12 cellular contexts compared by ENCODE assay signal in the genomic region with DNA sequence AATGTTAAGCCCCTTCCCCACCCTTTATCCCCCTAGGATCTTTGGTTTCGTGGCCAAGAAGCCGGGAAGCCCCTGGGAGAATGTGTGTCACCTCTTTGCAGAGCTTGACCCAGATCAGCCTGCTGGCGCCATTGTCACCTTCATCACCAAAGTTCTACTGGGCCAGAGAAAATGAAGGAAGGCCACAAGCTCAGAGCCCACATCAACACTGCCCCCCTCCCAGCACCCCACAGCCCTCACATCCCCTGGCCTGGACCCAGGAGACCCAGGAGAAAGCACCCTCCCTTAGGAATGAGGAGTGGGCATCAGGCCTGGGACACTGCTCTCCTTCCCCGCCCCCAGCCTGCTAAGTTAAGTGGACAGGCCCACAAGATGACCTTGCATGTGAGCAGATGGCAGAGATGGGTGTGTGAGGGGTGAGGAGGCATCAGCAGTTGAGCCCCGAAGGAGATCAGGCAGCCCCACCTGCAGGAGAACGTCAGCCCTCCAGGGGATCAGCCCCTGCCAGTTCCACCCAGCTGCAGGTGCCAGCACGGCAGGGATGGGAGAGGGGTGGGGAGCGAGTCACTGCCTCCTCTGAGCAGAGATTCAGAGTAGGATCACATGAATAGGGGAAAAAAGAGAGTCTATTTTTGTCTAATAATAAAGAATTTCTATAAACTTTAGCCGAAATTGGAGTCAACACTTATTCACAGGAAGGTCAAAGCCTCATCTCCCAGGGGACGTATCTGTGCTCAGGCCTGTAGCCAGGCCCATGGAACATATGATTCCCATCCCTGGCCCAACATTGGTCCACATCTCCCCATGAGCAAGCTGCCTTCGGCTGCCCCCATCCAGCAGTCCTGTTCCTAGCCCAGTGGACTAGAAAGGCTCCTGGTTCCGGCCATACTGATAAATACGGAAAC. TPM values are rescaled to one million over a fixed set of nuclear protein-coding genes. Genes with fewer than 3 reads are reported as not detected.
A peak's percentile ranks its signal among the peaks of the same experiment; 100 is the strongest.
DNase-seq lines count a peak whose midpoint lies in the region; ATAC-seq and TF ChIP-seq lines count a peak whose summit lies in the region.
"Had no signal": no experiment of that assay in that cellular context is flagged by ENCODE, and none has a peak within 500 bp of the region (broad histone marks: within the 10 kb centered on the region; RNA-seq: fewer than 3 reads in every experiment).

No MANE protein-coding gene starts in this region.

- intact Hi-C loops in left ventricle myocardium inferior (cut with micrococcal nuclease), result no loop called here
- intact Hi-C loops in spleen (cut with DNase I; ENCODE audit: low total_unique reads), result no loop called here

- TF ChIP-seq POLR2A in spleen (IDR thresholded peaks at IDR 0.05), result no peak

- 65 to 83% (median 77%) methylated on average over 12 to 13 of the region's 13 CpGs for WGBS in spleen, 5 donors

- H3K36me3 ChIP-seq in adipocyte (ENCODE audit: control insufficient read depth, insufficient read depth, low read length, severe bottlenecking), result peaks cover 53% of the 10 kb centered on the region
- H3K36me3 ChIP-seq in left ventricle myocardium inferior, result peaks cover 73% of the 10 kb centered on the region
- H3K36me3 ChIP-seq in spleen, result peaks cover 0 to 100% (median 57%) of the 10 kb centered on the region in 6 donors

- TF ChIP-seq CTCF in left ventricle myocardium inferior (IDR thresholded peaks at IDR 0.05; ENCODE audit: borderline replicate concordance) (no peak), spleen (IDR thresholded peaks at IDR 0.05 in 8 of 11, conservative IDR thresholded peaks at IDR 0.05 in 3 of 11) (no peak)

- H3K27me3 ChIP-seq in adipocyte (replicated peaks; ENCODE audit: control insufficient read depth, insufficient read depth, low read length), result no peaks in the 10 kb centered on the region
- H3K27me3 ChIP-seq in left ventricle myocardium inferior (ENCODE audit: low read depth), result no peaks in the 10 kb centered on the region
- H3K27me3 ChIP-seq in spleen (replicated peaks in 1 of 7), result peaks cover 0 to 11% (median 0%) of the 10 kb centered on the region in 7 donors

- peaks cover 74% of the 10 kb centered on the region for H3K4me1 ChIP-seq in adipocyte (ENCODE audit: control insufficient read depth, insufficient read depth, low read length)
- H3K4me1 ChIP-seq in left ventricle myocardium inferior, result peaks cover 100% of the 10 kb centered on the region
- H3K4me1 ChIP-seq in spleen, result peaks cover 8 to 91% (median 45%) of the 10 kb centered on the region in 6 donors

- no peak for ATAC-seq in HG02938 (IDR thresholded peaks at IDR 0.05; ENCODE audit: unreplicated experiment)
- no peak for ATAC-seq in HG02642 (IDR thresholded peaks at IDR 0.05; ENCODE audit: poor library complexity, unreplicated experiment)

- H3K4me3 ChIP-seq in adipocyte (ENCODE audit: low read length) (no peak overlapping the region), left ventricle myocardium inferior (peak overlapping the region; percentile 25), spleen (no peak overlapping the region)

- H3K27ac ChIP-seq in left ventricle myocardium inferior (replicated peaks), result peak overlapping the region; percentile 100
- H3K27ac ChIP-seq in spleen, result peak overlapping the region in 5 of 8 donors; percentile 21 to 94 (median 59)
- H3K27ac ChIP-seq: epithelial cell of prostate had no signal

- H3K9ac ChIP-seq in adipocyte (ENCODE audit: low read length), result peak overlapping the region; percentile 89

- H3K9me3 ChIP-seq in adipocyte (ENCODE audit: control insufficient read depth, low read length), result no peaks in the 10 kb centered on the region
- H3K9me3 ChIP-seq in left ventricle myocardium inferior (replicated peaks), result no peaks in the 10 kb centered on the region
- H3K9me3 ChIP-seq in spleen, result no peaks in the 10 kb centered on the region

- peak; percentile 32 for DNase-seq in HCEC 1CT
- DNase-seq in adipocyte (ENCODE audit: low read depth), result peak; percentile 72
- peak; percentile 60 for DNase-seq in left ventricle myocardium inferior
- DNase-seq in spleen, result peak; percentile 43
- DNase-seq in T-helper 1 cell, result no peak
- no peak for DNase-seq in CD1c-positive myeloid dendritic cell (ENCODE audit: extremely low spot score)

RNA-seq across cellular contexts. Expression of gene TNS2, which starts 14.1 kb away (rescaled TPM):
- total RNA-seq in left ventricle myocardium inferior (109 TPM), spleen (100 to 1,000 TPM in 6 of 7 donors, 10 to 100 TPM in 1; 72.4 to 301 (median 170) TPM)
- 100 to 1,000 TPM in 1 of 3 donors, 10 to 100 TPM in 2; 36.6 to 159 (median 67.5) TPM for polyA plus RNA-seq in spleen

RNA-seq across cellular contexts. Expression of gene SPRYD3, which starts 15.2 kb away (rescaled TPM):
- total RNA-seq in left ventricle myocardium inferior (49.1 TPM), spleen (10 to 100 TPM; 29.2 to 44.5 (median 36.4) TPM)
- 10 to 100 TPM; 10.8 to 31.0 (median 15.9) TPM for polyA plus RNA-seq in spleen

RNA-seq across cellular contexts. Expression of gene IGFBP6, which starts 33.5 kb away (rescaled TPM):
- 53.0 TPM for total RNA-seq in left ventricle myocardium inferior
- total RNA-seq in spleen, result 100 to 1,000 TPM in 2 of 7 donors, 10 to 100 TPM in 5; 35.2 to 183 (median 75.6) TPM
- 100 to 1,000 TPM in 2 of 3 donors, 10 to 100 TPM in 1; 37.1 to 144 (median 130) TPM for polyA plus RNA-seq in spleen
- polyA plus RNA-seq: neural cell had no signal

RNA-seq across cellular contexts. Expression of gene SOAT2, which starts 39.3 kb away (rescaled TPM):
- total RNA-seq in left ventricle myocardium inferior (not detected), spleen (under 1 TPM in 6 of 7 donors, not detected in 1; 0.37 to 0.80 (median 0.54) TPM)
- polyA plus RNA-seq in spleen, result 1 to 10 TPM in 1 of 3 donors, under 1 TPM in 2; 0.52 to 2.2 (median 0.99) TPM
- total RNA-seq: HT1080, RPMI7951 had no signal
- polyA plus RNA-seq: neural cell had no signal

RNA-seq across cellular contexts. Expression of gene EIF4B, which starts 57.7 kb away (rescaled TPM):
- 390 TPM for total RNA-seq in left ventricle myocardium inferior
- total RNA-seq in spleen, result 100 to 1,000 TPM; 379 to 490 (median 468) TPM
- polyA plus RNA-seq in spleen, result 100 to 1,000 TPM; 105 to 132 (median 119) TPM

Comparison
In these comparisons a context has a peak if more than half of its experiments do, and no peak if none do; other contexts are left out.
1. DNase-seq: peak in HCEC 1CT (single experiment), adipocyte (single experiment), left ventricle myocardium inferior (single experiment) and spleen (single experiment); none in T-helper 1 cell (0 of 5) and CD1c-positive myeloid dendritic cell (single experiment).